In the genomic region with DNA sequence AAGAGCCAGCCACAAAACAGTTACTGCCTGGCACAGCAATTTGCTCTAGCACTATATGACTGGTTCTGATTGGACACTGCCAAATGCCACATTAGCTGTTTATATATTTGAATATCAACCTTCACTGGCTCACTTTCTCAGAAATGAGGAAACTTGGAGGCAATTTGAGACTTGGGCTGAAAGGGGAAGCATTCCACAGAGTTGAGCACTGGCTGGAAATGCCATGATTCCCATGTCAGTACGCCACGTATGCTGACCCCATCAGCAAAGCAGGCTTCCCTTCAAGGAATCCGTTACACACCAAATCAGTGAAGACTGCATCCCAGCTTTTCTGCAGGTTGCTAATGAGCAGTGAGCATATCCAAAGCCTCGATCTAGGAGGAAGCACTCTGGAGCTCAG, we compare ENCODE assay signal across 24 cellular contexts.
"Had no signal": no experiment of that assay in that cellular context is flagged by ENCODE, and none has a peak within 500 bp of the region (broad histone marks: within the 10 kb centered on the region; RNA-seq: fewer than 3 reads in every experiment).

No MANE protein-coding gene starts in this region.

- H3K4me3 Mint-ChIP-seq: activated CD4-positive, alpha-beta memory T cell treated with anti-CD3 and anti-CD28 coated beads, Interleukin-2, amount 10 ng/mL, durations not matched to agents 7 days and 5 days; activated CD8-positive, alpha-beta memory T cell treated with anti-CD3 and anti-CD28 coated beads, Interleukin-2, amount 10 ng/mL, durations not matched to agents 7 days and 5 days; activated naive CD8-positive, alpha-beta T cell treated with anti-CD3 and anti-CD28 coated beads, Interleukin-2, amount 10 ng/mL, durations not matched to agents 7 days and 5 days; activated T-helper 17 cell treated with anti-CD3 and anti-CD28 coated beads, Interleukin-2, amount 50 U/mL, for 72 hours; central memory CD8-positive, alpha-beta T cell; stimulated activated naive CD8-positive, alpha-beta T cell treated with anti-CD3 and anti-CD28 coated beads, Interleukin-15, Interleukin-2, amounts not matched to agents 100 ng/mL and 50 ng/mL, for 24 hours had no signal

- H3K27me3 Mint-ChIP-seq: activated naive CD8-positive, alpha-beta T cell treated with anti-CD3 and anti-CD28 coated beads, Interleukin-2, amount 10 ng/mL, durations not matched to agents 7 days and 5 days; stimulated activated naive CD8-positive, alpha-beta T cell treated with anti-CD3 and anti-CD28 coated beads, Interleukin-15, Interleukin-2, amounts not matched to agents 100 ng/mL and 50 ng/mL, for 24 hours had no signal

- H3K27ac Mint-ChIP-seq: activated CD4-positive, alpha-beta memory T cell treated with anti-CD3 and anti-CD28 coated beads, Interleukin-2, amount 10 ng/mL, durations not matched to agents 7 days and 5 days; activated CD8-positive, alpha-beta memory T cell treated with anti-CD3 and anti-CD28 coated beads, Interleukin-2, amount 10 ng/mL, durations not matched to agents 7 days and 5 days; activated naive CD8-positive, alpha-beta T cell treated with anti-CD3 and anti-CD28 coated beads, Interleukin-2, amount 10 ng/mL, durations not matched to agents 7 days and 5 days; activated T-helper 17 cell treated with anti-CD3 and anti-CD28 coated beads, Interleukin-2, amount 50 U/mL, for 72 hours; progenitor cell of endocrine pancreas; stimulated activated naive CD8-positive, alpha-beta T cell treated with anti-CD3 and anti-CD28 coated beads, Interleukin-15, Interleukin-2, amounts not matched to agents 100 ng/mL and 50 ng/mL, for 24 hours had no signal

- DNase-seq: activated CD4-positive, alpha-beta memory T cell treated with anti-CD3 and anti-CD28 coated beads, Interleukin-2, amount 10 ng/mL, durations not matched to agents 7 days and 5 days; activated CD4-positive, alpha-beta T cell treated with anti-CD3 and anti-CD28 coated beads for 48 hours; activated CD4-positive, CD25-positive, alpha-beta regulatory T cell; activated CD8-positive, alpha-beta memory T cell treated with anti-CD3 and anti-CD28 coated beads, Interleukin-2, amount 10 ng/mL, durations not matched to agents 7 days and 5 days; activated naive CD4-positive, alpha-beta T cell treated with Interleukin-2 at 50 U/mL for 16 hours; activated naive CD8-positive, alpha-beta T cell treated with anti-CD3 and anti-CD28 coated beads, Interleukin-2, amount 10 ng/mL, durations not matched to agents 7 days and 5 days; activated T-cell treated with anti-CD3 and anti-CD28 coated beads, Interleukin-2, amount 50 U/mL, for 1 hour; amygdala; brain microvascular endothelial cell; cortex of kidney; effector CD4-positive, alpha-beta T cell; foreskin melanocyte; glutamatergic neuron; hippocampal formation; right cardiac atrium; stimulated activated CD4-positive, alpha-beta T cell treated with anti-CD3 and anti-CD28 coated beads, Interleukin-2, amount 100 ng/mL, for 24 hours; trophoblast cell had no signal

- H3K4me1 Mint-ChIP-seq: activated CD4-positive, alpha-beta memory T cell treated with anti-CD3 and anti-CD28 coated beads, Interleukin-2, amount 10 ng/mL, durations not matched to agents 7 days and 5 days; activated CD8-positive, alpha-beta memory T cell treated with anti-CD3 and anti-CD28 coated beads, Interleukin-2, amount 10 ng/mL, durations not matched to agents 7 days and 5 days; activated T-helper 17 cell treated with anti-CD3 and anti-CD28 coated beads, Interleukin-2, amount 50 U/mL, for 72 hours; central memory CD8-positive, alpha-beta T cell had no signal

- H3K36me3 Mint-ChIP-seq: activated CD8-positive, alpha-beta memory T cell treated with anti-CD3 and anti-CD28 coated beads, Interleukin-2, amount 10 ng/mL, durations not matched to agents 7 days and 5 days; activated naive CD8-positive, alpha-beta T cell treated with anti-CD3 and anti-CD28 coated beads, Interleukin-2, amount 10 ng/mL, durations not matched to agents 7 days and 5 days had no signal

- H3K27ac ChIP-seq: brain microvascular endothelial cell had no signal

- FAIRE-seq: islet of Langerhans had no signal

- H3K9me3 Mint-ChIP-seq: activated CD4-positive, alpha-beta memory T cell treated with anti-CD3 and anti-CD28 coated beads, Interleukin-2, amount 10 ng/mL, durations not matched to agents 7 days and 5 days; activated naive CD8-positive, alpha-beta T cell treated with anti-CD3 and anti-CD28 coated beads, Interleukin-2, amount 10 ng/mL, durations not matched to agents 7 days and 5 days; activated T-helper 17 cell treated with anti-CD3 and anti-CD28 coated beads, Interleukin-2, amount 50 U/mL, for 72 hours; central memory CD8-positive, alpha-beta T cell; stimulated activated naive CD8-positive, alpha-beta T cell treated with anti-CD3 and anti-CD28 coated beads, Interleukin-15, Interleukin-2, amounts not matched to agents 100 ng/mL and 50 ng/mL, for 24 hours had no signal

- H3K36me3 ChIP-seq: brain microvascular endothelial cell had no signal

- ATAC-seq: activated CD8-positive, alpha-beta memory T cell treated with anti-CD3 and anti-CD28 coated beads, Interleukin-2, amount 10 ng/mL, durations not matched to agents 7 days and 5 days; activated T-helper 17 cell treated with anti-CD3 and anti-CD28 coated beads, Interleukin-2, amount 50 U/mL, for 72 hours; esophagus mucosa; left lobe of liver had no signal
